Comparison of ENCODE assay signal across 8 cellular contexts in genomic region chr6:37432916-37433656, GRCh38. TPM values are rescaled to one million over a fixed set of nuclear protein-coding genes. Genes with fewer than 3 reads are reported as not detected.
A peak's percentile ranks its signal among the peaks of the same experiment; 100 is the strongest.
DNase-seq lines count a peak whose midpoint lies in the region; ATAC-seq, FAIRE-seq and TF ChIP-seq lines count a peak whose summit lies in the region.

A gene with protein sequence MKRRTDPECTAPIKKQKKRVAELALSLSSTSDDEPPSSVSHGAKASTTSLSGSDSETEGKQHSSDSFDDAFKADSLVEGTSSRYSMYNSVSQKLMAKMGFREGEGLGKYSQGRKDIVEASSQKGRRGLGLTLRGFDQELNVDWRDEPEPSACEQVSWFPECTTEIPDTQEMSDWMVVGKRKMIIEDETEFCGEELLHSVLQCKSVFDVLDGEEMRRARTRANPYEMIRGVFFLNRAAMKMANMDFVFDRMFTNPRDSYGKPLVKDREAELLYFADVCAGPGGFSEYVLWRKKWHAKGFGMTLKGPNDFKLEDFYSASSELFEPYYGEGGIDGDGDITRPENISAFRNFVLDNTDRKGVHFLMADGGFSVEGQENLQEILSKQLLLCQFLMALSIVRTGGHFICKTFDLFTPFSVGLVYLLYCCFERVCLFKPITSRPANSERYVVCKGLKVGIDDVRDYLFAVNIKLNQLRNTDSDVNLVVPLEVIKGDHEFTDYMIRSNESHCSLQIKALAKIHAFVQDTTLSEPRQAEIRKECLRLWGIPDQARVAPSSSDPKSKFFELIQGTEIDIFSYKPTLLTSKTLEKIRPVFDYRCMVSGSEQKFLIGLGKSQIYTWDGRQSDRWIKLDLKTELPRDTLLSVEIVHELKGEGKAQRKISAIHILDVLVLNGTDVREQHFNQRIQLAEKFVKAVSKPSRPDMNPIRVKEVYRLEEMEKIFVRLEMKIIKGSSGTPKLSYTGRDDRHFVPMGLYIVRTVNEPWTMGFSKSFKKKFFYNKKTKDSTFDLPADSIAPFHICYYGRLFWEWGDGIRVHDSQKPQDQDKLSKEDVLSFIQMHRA (plus strand): TSS chr6:37433221. CDS start chr6:37435630, 2,409 bp downstream.

- H3K27ac ChIP-seq in OCI-LY7 (ENCODE audit: low read depth, low read length, poor library complexity, severe bottlenecking) (peak within 1 kb of the TSS; percentile 69), endothelial cell of umbilical vein (ENCODE audit: insufficient read depth, low read depth, low read length) (peak within 1 kb of the TSS; percentile 31)

- H3K9me3 ChIP-seq in OCI-LY7 (ENCODE audit: low read length) (no peaks in the 10 kb centered on the region), endothelial cell of umbilical vein (replicated peaks; ENCODE audit: control insufficient read depth, insufficient read depth, low read length) (no peaks in the 10 kb centered on the region)

- FAIRE-seq in endothelial cell of umbilical vein (lab: Jason Lieb, UNC) = peak; percentile 89

- H3K9ac ChIP-seq in endothelial cell of umbilical vein (replicated peaks; ENCODE audit: extremely low read depth, insufficient read depth, low read length) = peak within 1 kb of the TSS; percentile 80

- CTCF ChIA-PET in OCI-LY7 (lab: Charles Lee; ENCODE audit: unreplicated experiment) (interaction anchor here (0.7 kb wide), 1 partner anchor 34 kb away, joined by 4 read pairs; no protein-coding TSS in a partner anchor), endothelial cell of umbilical vein (lab: Charles Lee) (interaction anchor here (1.5 kb wide), 1 partner anchor 133 kb away, joined by 3 read pairs; no protein-coding TSS in a partner anchor)

- no peaks in the 10 kb centered on the region for H4K20me1 ChIP-seq in OCI-LY7 (ENCODE audit: insufficient read depth, low read length)
- no peaks in the 10 kb centered on the region for H4K20me1 ChIP-seq in endothelial cell of umbilical vein (replicated peaks; ENCODE audit: control insufficient read depth, extremely low read depth, insufficient read depth, low read length)

- peaks cover 1 to 5% of the 10 kb centered on the region in 2 experiments for H3K27me3 ChIP-seq in endothelial cell of umbilical vein (ENCODE audit: control insufficient read depth in 2 of 2, insufficient read depth in 2 of 2, low read length in 2 of 2)

- H3K4me3 ChIP-seq in OCI-LY7 (ENCODE audit: low read depth, low read length, poor library complexity, severe bottlenecking) = peak within 1 kb of the TSS; percentile 95
- H3K4me3 ChIP-seq in endothelial cell of umbilical vein (replicated peaks in 1 of 3; ENCODE audit: insufficient read depth in 1 of 3, low read depth in 1 of 3, low read length in 3 of 3) = peak within 1 kb of the TSS; percentile 85 to 88 (median 87)

- H3K4me2 ChIP-seq in OCI-LY7 (ENCODE audit: low read length) (peak within 1 kb of the TSS; percentile 93), endothelial cell of umbilical vein (ENCODE audit: insufficient read depth, low read length) (peak within 1 kb of the TSS; percentile 95)

- dilution Hi-C loops in endothelial cell of umbilical vein (cut with MboI; ENCODE audit: extremely low pct_ligation_motif_present, low sequenced_read_pairs) = no loop called here

- H3K4me1 ChIP-seq in OCI-LY7 (ENCODE audit: insufficient read depth, low read length, poor library complexity, severe bottlenecking) (peaks cover 27% of the 10 kb centered on the region), endothelial cell of umbilical vein (ENCODE audit: control insufficient read depth, extremely low read depth, insufficient read depth, low read length) (peaks cover 13% of the 10 kb centered on the region)

- H3K79me2 ChIP-seq in OCI-LY7 (ENCODE audit: insufficient read depth, low read depth, low read length) (peaks cover 22% of the 10 kb centered on the region; the same call in 1 of the 2 replicates), endothelial cell of umbilical vein (ENCODE audit: control insufficient read depth, insufficient read depth, low read length) (peaks cover 13% of the 10 kb centered on the region)

- POLR2A ChIA-PET in OCI-LY7 (lab: Charles Lee) (interaction anchor here (0.6 to 2.2 kb wide), 6 partner anchors 9 to 394 kb away, joined by 3 to 7 read pairs (median 3); partner anchors contain the start of gene CCDC167), endothelial cell of umbilical vein (lab: Charles Lee) (no interaction called here)

- no peaks in the 10 kb centered on the region for H3K9me1 ChIP-seq in endothelial cell of umbilical vein (replicated peaks; ENCODE audit: control insufficient read depth, extremely low read depth, insufficient read depth, low read length)

- peak; percentile 97 for DNase-seq in DMS 273 (lab: John Stamatoyannopoulos, UW; ENCODE audit: unreplicated experiment)
- peak; percentile 87 for DNase-seq in HuH-7 (ENCODE audit: low spot score)
- DNase-seq in OCI-LY7 (ENCODE audit: low spot score) = peak; percentile 94
- peak; percentile 91 for DNase-seq in activated T-cell treated with anti-CD3 and anti-CD28 coated beads for 1 hour (ENCODE audit: low read depth)
- DNase-seq in endothelial cell of umbilical vein (ENCODE audit: low read depth, low spot score) = peak; percentile 89
- peak; percentile 91 for DNase-seq in midbrain (lab: John Stamatoyannopoulos, UW)
- DNase-seq in stimulated activated CD8-positive, alpha-beta memory T cell treated with anti-CD3 and anti-CD28 coated beads, Interleukin-2, amount 100 ng/mL, for 1 hour (ENCODE audit: low read depth in 2 of 2) = peak; percentile 94 to 96

- ATAC-seq in GM21526 (IDR thresholded peaks at IDR 0.05; ENCODE audit: low FRiP score, unreplicated experiment) = peak; percentile 66

- TF ChIP-seq POLR2A in endothelial cell of umbilical vein (IDR thresholded peaks at IDR 0.05; ENCODE audit: low read depth, low read length) = peak; percentile 79

- TF ChIP-seq CTCF in OCI-LY7 (conservative IDR thresholded peaks at IDR 0.05; ENCODE audit: low read length) (no peak), endothelial cell of umbilical vein (IDR thresholded peaks at IDR 0.05; ENCODE audit: extremely low read depth in 1 of 2, insufficient read depth in 1 of 2, low read depth in 1 of 2, low read length in 2 of 2) (no peak)

- H3K36me3 ChIP-seq in OCI-LY7 (ENCODE audit: insufficient read depth, low read length) (peaks cover 27% of the 10 kb centered on the region), endothelial cell of umbilical vein (ENCODE audit: control insufficient read depth in 2 of 2, extremely low read depth in 1 of 2, insufficient read depth in 2 of 2, low read length in 2 of 2) (peaks cover 0 to 7% of the 10 kb centered on the region in 2 experiments)

- no TSS peak for BruUV-seq in OCI-LY7 (replicated peaks; lab: Mats Ljungman, UMichigan)
- BruUV-seq in endothelial cell of umbilical vein (replicated peaks; lab: Mats Ljungman, UMichigan) = TSS peak; percentile 54

- H2AFZ ChIP-seq in OCI-LY7 (ENCODE audit: low read length) (peak within 1 kb of the TSS; percentile 97), endothelial cell of umbilical vein (ENCODE audit: low read depth, low read length) (peak within 1 kb of the TSS; percentile 99)

- intact Hi-C loops in OCI-LY7 (cut with micrococcal nuclease; ENCODE audit: unreplicated experiment) (loop anchor here (5.0 kb wide), 1 partner anchor 134 kb away; no protein-coding TSS in a partner anchor), endothelial cell of umbilical vein (cut with micrococcal nuclease) (no loop called here)

- no peaks in the 10 kb centered on the region for H3K9me2 ChIP-seq in OCI-LY7 (ENCODE audit: insufficient read depth, low read length)

TF ChIP-seq in endothelial cell of umbilical vein, 7 proteins besides CTCF, POLR2A, EP300 and RAD21:
- TF ChIP-seq JUN (IDR thresholded peaks at IDR 0.05; ENCODE audit: borderline replicate concordance, insufficient read depth, insufficient read length, low read depth) (peak; percentile 15), FOS (IDR thresholded peaks at IDR 0.05; ENCODE audit: borderline replicate concordance, insufficient read depth, low read length) (no peak), POLR2AphosphoS5 (IDR thresholded peaks at IDR 0.05; ENCODE audit: insufficient read depth, low read depth, low read length) (peak; percentile 75), MYC (IDR thresholded peaks at IDR 0.05; ENCODE audit: low read depth, low read length) (peak; percentile 36)

RNA-seq across cellular contexts. Expression of the gene that starts here (rescaled TPM):
- 32.3 and 36.0 TPM in 2 replicates for total RNA-seq in OCI-LY7 (2014; rRNA removed; shearing (Covaris generic))
- 41.2 and 42.8 TPM in 2 replicates for total RNA-seq in OCI-LY7 (2022)
- total RNA-seq in endothelial cell of umbilical vein = 36.4 and 38.0 TPM in 2 replicates
- 16.9 and 19.5 TPM in 2 replicates for polyA plus RNA-seq in endothelial cell of umbilical vein
- polyA plus RNA-seq in endothelial cell of umbilical vein (2011; cell fraction: cytosol; rRNA removed) = 19.6 and 19.7 TPM in 2 replicates
- 82.5 and 93.3 TPM in 2 replicates for polyA plus RNA-seq in endothelial cell of umbilical vein (2011; cell fraction: nucleus; rRNA removed)
- 24.2 and 27.6 TPM in 2 replicates for polyA plus RNA-seq in endothelial cell of umbilical vein (2012)
- polyA minus RNA-seq in endothelial cell of umbilical vein = 33.6 and 38.6 TPM in 2 replicates
- polyA minus RNA-seq in endothelial cell of umbilical vein (2011; cell fraction: cytosol; rRNA and poly(A)+ RNA removed) = 9.6 TPM
- polyA minus RNA-seq in endothelial cell of umbilical vein (2011; cell fraction: nucleus; rRNA and poly(A)+ RNA removed) = 21.2 and 25.1 TPM in 2 replicates

Comparison
In these comparisons a context has a peak if more than half of its experiments do, and no peak if none do; other contexts are left out.
1. Peak in every context shown above with its lines: DNase-seq, ATAC-seq, H3K4me3 ChIP-seq and H3K27ac ChIP-seq.